ENCODE assay signal across 11 cellular contexts in the genomic region with DNA sequence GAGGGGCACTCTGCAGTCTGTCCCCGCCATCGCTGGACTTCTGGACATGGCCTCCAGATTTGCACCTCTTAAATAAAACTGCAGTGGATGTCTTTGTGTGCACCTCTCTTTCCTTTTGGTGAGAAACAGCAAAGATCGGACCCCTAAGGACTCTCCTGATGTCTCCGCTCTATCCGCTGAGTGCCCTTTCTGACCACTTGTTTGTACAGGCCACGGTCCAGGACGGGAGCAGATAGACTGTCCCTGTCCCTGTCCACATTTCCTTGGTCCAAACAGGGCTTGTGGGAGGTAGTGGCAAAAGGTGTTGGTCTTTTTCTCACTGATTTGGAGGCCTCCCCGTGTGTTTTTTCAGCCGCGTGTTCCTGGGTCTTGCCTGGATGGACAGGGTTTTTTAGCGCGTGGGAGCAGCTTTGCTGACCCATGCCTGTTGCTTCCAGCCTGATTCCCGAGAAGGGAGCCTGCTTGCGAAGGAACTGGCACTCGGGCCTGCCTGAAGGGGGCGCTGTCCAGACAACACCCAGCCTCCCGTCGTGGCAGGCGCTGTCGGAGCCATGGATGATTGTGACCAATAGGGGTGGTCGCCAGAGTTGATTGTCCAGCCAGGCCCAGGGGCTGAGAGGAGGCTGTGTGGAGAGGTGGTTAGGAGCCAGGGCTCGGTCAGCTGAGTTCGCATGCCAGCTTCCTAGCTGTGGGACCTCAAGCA. TPM values are rescaled to one million over a fixed set of nuclear protein-coding genes. Genes with fewer than 3 reads are reported as not detected.
DNase-seq lines count a peak whose midpoint lies in the region; ATAC-seq and TF ChIP-seq lines count a peak whose summit lies in the region.
"Had no signal": no experiment of that assay in that cellular context is flagged by ENCODE, and none has a peak within 500 bp of the region (broad histone marks: within the 10 kb centered on the region; RNA-seq: fewer than 3 reads in every experiment).

No MANE protein-coding gene starts in this region.

- intact Hi-C loops in heart right ventricle (cut with DNase I) (loop anchor here in 2 of 10 donors (5.0 kb wide), 2 partner anchors 40 to 50 kb away; a partner anchor contains a TSS), cardiac septum (cut with DNase I) (loop anchor here (2.0 kb wide), 1 partner anchor 49 kb away; no protein-coding TSS in a partner anchor), OCI-LY7 (cut with micrococcal nuclease; ENCODE audit: unreplicated experiment) (no loop called here)

- ATAC-seq in heart right ventricle = no peak
- ATAC-seq in thoracic aorta (ENCODE audit: insufficient number of reproducible peaks, low FRiP score, low read depth) = no peak
- no peak for ATAC-seq in GM18867 (IDR thresholded peaks at IDR 0.05; ENCODE audit: unreplicated experiment)

- no peaks in the 10 kb centered on the region for H3K9me3 ChIP-seq in heart right ventricle
- H3K9me3 ChIP-seq in OCI-LY7 (ENCODE audit: low read length) = no peaks in the 10 kb centered on the region
- no peaks in the 10 kb centered on the region for H3K9me3 ChIP-seq in thoracic aorta

- H2AFZ ChIP-seq in OCI-LY7 (ENCODE audit: low read length) = no peak overlapping the region

- no peak overlapping the region for H3K4me2 ChIP-seq in OCI-LY7 (ENCODE audit: low read length)

- H3K36me3 ChIP-seq in heart right ventricle (peaks cover 5 to 96% (median 75%) of the 10 kb centered on the region in 9 donors), OCI-LY7 (ENCODE audit: insufficient read depth, low read length) (peaks cover 70% of the 10 kb centered on the region), thoracic aorta (peaks cover 68% of the 10 kb centered on the region)

- WGBS in heart right ventricle, 2 donors = 84 to 86% methylated on average over 23 of the region's 23 CpGs

- CTCF ChIA-PET in OCI-LY7 (lab: Charles Lee; ENCODE audit: unreplicated experiment) = no interaction called here

- TF ChIP-seq CTCF in heart right ventricle (IDR thresholded peaks at IDR 0.05) (peak in 7 of 9 donors; percentile 26 to 50 (median 36)), OCI-LY7 (conservative IDR thresholded peaks at IDR 0.05; ENCODE audit: low read length) (peak; percentile 71), fibroblast of mammary gland (conservative IDR thresholded peaks at IDR 0.05; ENCODE audit: control insufficient read depth, insufficient read depth, low read depth, low read length) (peak; percentile 41), thoracic aorta (IDR thresholded peaks at IDR 0.05) (peak; percentile 34)

- H3K27ac ChIP-seq in heart right ventricle (no peak overlapping the region), OCI-LY7 (ENCODE audit: low read depth, low read length, poor library complexity, severe bottlenecking) (no peak overlapping the region), thoracic aorta (no peak overlapping the region)

- POLR2A ChIA-PET in OCI-LY7 (lab: Charles Lee) = no interaction called here

- no peaks in the 10 kb centered on the region for H3K9me2 ChIP-seq in OCI-LY7 (ENCODE audit: insufficient read depth, low read length)

- H3K4me3 ChIP-seq in heart right ventricle (no peak overlapping the region), OCI-LY7 (ENCODE audit: low read depth, low read length, poor library complexity, severe bottlenecking) (no peak overlapping the region), fibroblast of mammary gland (ENCODE audit: control insufficient read depth, low read depth, low read length) (no peak overlapping the region), thoracic aorta (no peak overlapping the region)

- no peaks in the 10 kb centered on the region for H4K20me1 ChIP-seq in OCI-LY7 (ENCODE audit: insufficient read depth, low read length)

- BruUV-seq in OCI-LY7 (replicated peaks; lab: Mats Ljungman, UMichigan) = no TSS peak

- H3K4me1 ChIP-seq in heart right ventricle = peaks cover 14 to 44% (median 30%) of the 10 kb centered on the region in 9 donors
- H3K4me1 ChIP-seq in OCI-LY7 (ENCODE audit: insufficient read depth, low read length, poor library complexity, severe bottlenecking) = no peaks in the 10 kb centered on the region
- peaks cover 8 to 27% of the 10 kb centered on the region in 2 donors for H3K4me1 ChIP-seq in thoracic aorta (ENCODE audit: control insufficient read depth in 1 of 2, low read depth in 2 of 2)

- H3K79me2 ChIP-seq in OCI-LY7 (ENCODE audit: insufficient read depth, low read depth, low read length) = no peaks in the 10 kb centered on the region

- peak in 1 of 2 donors; percentile 29 for DNase-seq in heart right ventricle
- DNase-seq in cardiac septum (ENCODE audit: low spot score) = no peak
- DNase-seq in OCI-LY7 (ENCODE audit: low spot score) = no peak
- DNase-seq in fibroblast of mammary gland (ENCODE audit: low read depth) = peak; percentile 34
- no peak for DNase-seq in thoracic aorta (ENCODE audit: low spot score)
- DNase-seq in NCI-H2196 (lab: John Stamatoyannopoulos, UW; ENCODE audit: unreplicated experiment) = no peak
- DNase-seq in cerebellar nuclear complex (lab: John Stamatoyannopoulos, UW) = no peak
- DNase-seq: activated T-cell treated with anti-CD3 and anti-CD28 coated beads, Interleukin-2, amount 50 U/mL, for 1 hour; hippocampal formation had no signal

- H3K27me3 ChIP-seq in heart right ventricle (no peaks in the 10 kb centered on the region), thoracic aorta (replicated peaks; ENCODE audit: insufficient read depth) (no peaks in the 10 kb centered on the region)

RNA-seq across cellular contexts. Expression of a gene that starts 13.2 kb away (rescaled TPM):
- total RNA-seq in heart right ventricle (100 to 1,000 TPM in 2 of 10 donors, 10 to 100 TPM in 8; 17.4 to 159 (median 33.2) TPM), cardiac septum (52.2 TPM), OCI-LY7 (2022) (not detected in 2 replicates), thoracic aorta (100 to 1,000 TPM; 249 to 837 TPM)
- polyA plus RNA-seq in heart right ventricle = 100 to 1,000 TPM in 1 of 2 donors, 10 to 100 TPM in 1; 54.1 to 231 TPM
- total RNA-seq in OCI-LY7 (2014; rRNA removed; shearing (Covaris generic)) = not detected in 2 replicates
- total RNA-seq: NCI-H460 had no signal

RNA-seq across cellular contexts. Expression of a gene that starts 26.6 kb away (rescaled TPM):
- total RNA-seq in heart right ventricle (10 to 100 TPM; 35.3 to 56.3 (median 41.9) TPM), cardiac septum (59.1 TPM), OCI-LY7 (2022) (73.3 and 78.5 TPM in 2 replicates), thoracic aorta (100 to 1,000 TPM in 1 of 2 donors, 10 to 100 TPM in 1; 95.9 to 124 TPM)
- 10 to 100 TPM; 24.0 to 53.6 TPM for polyA plus RNA-seq in heart right ventricle
- 53.8 and 60.5 TPM in 2 replicates for total RNA-seq in OCI-LY7 (2014; rRNA removed; shearing (Covaris generic))

RNA-seq across cellular contexts. Expression of a gene that starts 28.1 kb away (rescaled TPM):
- 1,000 to 10,000 TPM; 6,035 to 9,296 (median 8,226) TPM for total RNA-seq in heart right ventricle
- polyA plus RNA-seq in heart right ventricle = over 10,000 TPM in 1 of 2 donors, 1,000 to 10,000 TPM in 1; 9,937 to 18,066 TPM
- total RNA-seq in cardiac septum = 8,054 TPM
- total RNA-seq in OCI-LY7 (2014; rRNA removed; shearing (Covaris generic)) = 0.57 and 0.90 TPM in 2 replicates
- total RNA-seq in OCI-LY7 (2022) = 3.2 and 5.0 TPM in 2 replicates
- 1 to 10 TPM; 1.5 to 3.0 TPM for total RNA-seq in thoracic aorta

RNA-seq across cellular contexts. Expression of a gene that starts 37.1 kb away (rescaled TPM):
- total RNA-seq in heart right ventricle (10 to 100 TPM in 9 of 10 donors, 1 to 10 TPM in 1; 8.3 to 17.8 (median 16.2) TPM), cardiac septum (15.3 TPM), OCI-LY7 (2022) (0.15 TPM in 1 of 2 replicates, not detected in the other), thoracic aorta (10 to 100 TPM; 16.8 to 18.1 TPM)
- polyA plus RNA-seq in heart right ventricle = 10 to 100 TPM; 12.1 to 13.1 TPM
- total RNA-seq in OCI-LY7 (2014; rRNA removed; shearing (Covaris generic)) = not detected in 2 replicates

RNA-seq across cellular contexts. Expression of a gene that starts 51.7 kb away (rescaled TPM):
- total RNA-seq in heart right ventricle (100 to 1,000 TPM in 1 of 10 donors, 10 to 100 TPM in 9; 25.1 to 108 (median 44.5) TPM), cardiac septum (58.2 TPM), OCI-LY7 (2022) (110 and 118 TPM in 2 replicates), thoracic aorta (10 to 100 TPM; 47.6 to 83.4 TPM)
- polyA plus RNA-seq in heart right ventricle = 100 to 1,000 TPM in 1 of 2 donors, 10 to 100 TPM in 1; 95.1 to 138 TPM
- 132 and 144 TPM in 2 replicates for total RNA-seq in OCI-LY7 (2014; rRNA removed; shearing (Covaris generic))

Comparison
In these comparisons a context has a peak if more than half of its experiments do, and no peak if none do; other contexts are left out.
1. RNA of a gene that starts 13.2 kb away (total RNA-seq): 249 to 837 TPM in thoracic aorta, 52.2 TPM in cardiac septum (single experiment) and 17.4 to 159 TPM in heart right ventricle; not detected in OCI-LY7; every median in the first group is over 10 times any median in the second.
2. RNA of a gene that starts 28.1 kb away (total RNA-seq): 6,035 to 9,296 TPM in heart right ventricle and 8,054 TPM in cardiac septum (single experiment); 0.57 to 5.0 TPM in OCI-LY7 and 1.5 to 3.0 TPM in thoracic aorta; every median in the first group is over 1,000 times any median in the second.
3. Peak in every context shown above with its lines, with median percentiles within 50 percentile points of each other: CTCF ChIP-seq.